Comparison of ENCODE assay signal across 22 cellular contexts in the genomic region with DNA sequence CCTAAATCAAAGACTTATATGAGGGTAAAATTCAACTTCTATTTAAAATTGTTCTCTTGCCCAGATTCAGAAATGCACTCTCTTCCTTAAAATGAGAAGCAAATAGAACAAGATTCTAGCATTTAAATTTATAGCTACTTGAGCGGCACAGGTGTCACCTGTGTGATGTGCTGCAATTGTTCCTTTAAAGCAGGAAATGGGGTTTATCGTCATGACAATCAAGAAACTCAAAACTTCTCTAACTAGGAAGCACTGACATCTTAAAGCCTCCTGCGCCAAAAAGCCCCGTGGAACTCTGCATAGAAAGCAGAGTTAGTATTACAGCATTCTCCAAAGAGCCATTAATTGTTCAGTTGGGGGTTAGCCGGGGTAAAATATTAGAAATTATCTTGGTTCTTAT. TPM values are rescaled to one million over a fixed set of nuclear protein-coding genes. Genes with fewer than 3 reads are reported as not detected.
A peak's percentile ranks its signal among the peaks of the same experiment; 100 is the strongest.
DNase-seq lines count a peak whose midpoint lies in the region; ATAC-seq and TF ChIP-seq lines count a peak whose summit lies in the region.
"Had no signal": no experiment of that assay in that cellular context is flagged by ENCODE, and none has a peak within 500 bp of the region (broad histone marks: within the 10 kb centered on the region; RNA-seq: fewer than 3 reads in every experiment).

No MANE protein-coding gene starts in this region.

- no peak overlapping the region for H3K4me3 ChIP-seq in BLaER1 treated with 17β-estradiol and CSF1 and Interleukin-3, amounts not matched to agents 10 nM and 100 nM
- no peak overlapping the region for H3K4me3 ChIP-seq in GM23338
- H3K4me3 ChIP-seq: A549, GM23248 had no signal

- no peak overlapping the region for H3K27ac ChIP-seq in BLaER1 treated with 17β-estradiol and CSF1 and Interleukin-3, amounts not matched to agents 10 nM and 100 nM
- H3K27ac ChIP-seq in GM23338 (ENCODE audit: low read depth), result no peak overlapping the region
- H3K27ac ChIP-seq: A549, GM23248 had no signal

- no peak overlapping the region for H2AFZ ChIP-seq in GM23338
- H2AFZ ChIP-seq: GM23248 had no signal

- TF ChIP-seq CTCF in GM23338 (conservative IDR thresholded peaks at IDR 0.05; ENCODE audit: low read depth in 2 of 2), result no peak

- H3K27me3 ChIP-seq in BLaER1 treated with 17β-estradiol and CSF1 and Interleukin-3, amounts not matched to agents 10 nM and 100 nM, result peaks cover 16 to 57% (median 20%) of the 10 kb centered on the region in 11 experiments; a peak in 21 of 22 replicates
- H3K27me3 ChIP-seq in GM23338 (ENCODE audit: insufficient read depth), result peaks cover 99% of the 10 kb centered on the region

- peak; percentile 5 for DNase-seq in GM23338 (ENCODE audit: low spot score)
- DNase-seq in germinal center (ENCODE audit: low spot score), result peak; percentile 7
- no peak for DNase-seq in memory B cell (ENCODE audit: low spot score in 2 of 2)
- no peak for DNase-seq in EL
- DNase-seq: 8988T; ACHN; AML-193; BE2C; C1 segment of cervical spinal cord; Calu3; CD4-positive, alpha-beta memory T cell; COR-L47; DND-41; GF-D8; GM23248; H9 had no signal

- H3K36me3 ChIP-seq in BLaER1 treated with 17β-estradiol and CSF1 and Interleukin-3, amounts not matched to agents 10 nM and 100 nM, result no peaks in the 10 kb centered on the region
- no peaks in the 10 kb centered on the region for H3K36me3 ChIP-seq in GM23338 (ENCODE audit: insufficient read depth)
- H3K36me3 ChIP-seq: BE2C had no signal

- H3K9me3 Mint-ChIP-seq in GM23338 (no peaks in the 10 kb centered on the region), memory B cell (peaks cover 2% of the 10 kb centered on the region)
- H3K9me3 Mint-ChIP-seq: H9 had no signal

- H3K79me2 ChIP-seq in GM23338 (replicated peaks; ENCODE audit: insufficient read depth), result no peaks in the 10 kb centered on the region

- H3F3A ChIP-seq in GM23338 (replicated peaks; ENCODE audit: low read depth), result no peaks in the 10 kb centered on the region

- H3K9me2 ChIP-seq in GM23338 (ENCODE audit: insufficient read depth), result no peaks in the 10 kb centered on the region

- no peak for ATAC-seq in GM23338
- ATAC-seq in memory B cell (ENCODE audit: low read depth), result peak; percentile 68
- no peak for ATAC-seq in GM19395 (IDR thresholded peaks at IDR 0.05; ENCODE audit: unreplicated experiment)
- ATAC-seq in GM18909 (IDR thresholded peaks at IDR 0.05; ENCODE audit: poor library complexity, unreplicated experiment), result no peak
- ATAC-seq: A549, HCT116 had no signal

- peaks cover 25% of the 10 kb centered on the region for H3K4me1 Mint-ChIP-seq in GM23338
- peaks cover 4% of the 10 kb centered on the region for H3K4me1 Mint-ChIP-seq in memory B cell

- H3K4me3 Mint-ChIP-seq in GM23338 (no peak overlapping the region), memory B cell (no peak overlapping the region)
- H3K4me3 Mint-ChIP-seq: CD4-positive, alpha-beta memory T cell; H9 had no signal

- H3K27ac Mint-ChIP-seq in GM23338 (no peak overlapping the region), memory B cell (no peak overlapping the region)
- H3K27ac Mint-ChIP-seq: CD4-positive, alpha-beta memory T cell; H9 had no signal

- H3K4me2 ChIP-seq in BLaER1 treated with 17β-estradiol and CSF1 and Interleukin-3, amounts not matched to agents 10 nM and 100 nM, result peak overlapping the region in 6 of 11 experiments; percentile 27 to 54 (median 45); a peak in 9 of 22 replicates
- H3K4me2 ChIP-seq in GM23338, result no peak overlapping the region
- H3K4me2 ChIP-seq: A549 had no signal

- no peaks in the 10 kb centered on the region for H4K20me1 ChIP-seq in BLaER1 treated with 17β-estradiol and CSF1 and Interleukin-3, amounts not matched to agents 10 nM and 100 nM
- no peaks in the 10 kb centered on the region; the same call in 1 of the 2 replicates for H4K20me1 ChIP-seq in GM23338 (replicated peaks; ENCODE audit: insufficient read depth)

- H3K27me3 Mint-ChIP-seq in GM23338 (ENCODE audit: insufficient read depth, low read depth, poor library complexity) (peaks cover 68% of the 10 kb centered on the region), memory B cell (peaks cover 9% of the 10 kb centered on the region)

- peaks cover 31 to 62% (median 44%) of the 10 kb centered on the region in 10 experiments for H3K4me1 ChIP-seq in BLaER1 treated with 17β-estradiol and CSF1 and Interleukin-3, amounts not matched to agents 10 nM and 100 nM
- peaks cover 18% of the 10 kb centered on the region for H3K4me1 ChIP-seq in GM23338 (ENCODE audit: insufficient read depth)
- H3K4me1 ChIP-seq: BE2C had no signal

- H3K9ac ChIP-seq in BLaER1 treated with 17β-estradiol and CSF1 and Interleukin-3, amounts not matched to agents 10 nM and 100 nM, result no peak overlapping the region
- H3K9ac ChIP-seq: GM23248 had no signal

- peaks cover 0 to under 1% (median 0%) of the 10 kb centered on the region in 11 experiments; a peak in 3 of 22 replicates for H3K9me3 ChIP-seq in BLaER1 treated with 17β-estradiol and CSF1 and Interleukin-3, amounts not matched to agents 10 nM and 100 nM (replicated peaks in 1 of 11)
- H3K9me3 ChIP-seq: A549, BE2C had no signal

- H3K36me3 Mint-ChIP-seq in GM23338 (ENCODE audit: low read depth) (no peaks in the 10 kb centered on the region), memory B cell (no peaks in the 10 kb centered on the region)
- H3K36me3 Mint-ChIP-seq: CD4-positive, alpha-beta memory T cell had no signal

TF ChIP-seq in GM23338, 12 proteins besides CTCF, POLR2A, EP300 and RAD21:
- TF ChIP-seq POLR2AphosphoS5 (IDR thresholded peaks at IDR 0.05; ENCODE audit: low read depth) (no peak), EZH2 (IDR thresholded peaks at IDR 0.05; ENCODE audit: low read depth, unreplicated experiment) (no peak), NANOG (IDR thresholded peaks at IDR 0.05; ENCODE audit: borderline replicate concordance) (no peak)
- TF ChIP-seq, protein P1, sequence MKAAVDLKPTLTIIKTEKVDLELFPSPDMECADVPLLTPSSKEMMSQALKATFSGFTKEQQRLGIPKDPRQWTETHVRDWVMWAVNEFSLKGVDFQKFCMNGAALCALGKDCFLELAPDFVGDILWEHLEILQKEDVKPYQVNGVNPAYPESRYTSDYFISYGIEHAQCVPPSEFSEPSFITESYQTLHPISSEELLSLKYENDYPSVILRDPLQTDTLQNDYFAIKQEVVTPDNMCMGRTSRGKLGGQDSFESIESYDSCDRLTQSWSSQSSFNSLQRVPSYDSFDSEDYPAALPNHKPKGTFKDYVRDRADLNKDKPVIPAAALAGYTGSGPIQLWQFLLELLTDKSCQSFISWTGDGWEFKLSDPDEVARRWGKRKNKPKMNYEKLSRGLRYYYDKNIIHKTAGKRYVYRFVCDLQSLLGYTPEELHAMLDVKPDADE (IDR thresholded peaks at IDR 0.05), result no peak
TF ChIP-seq in GM23338: peak in this region for 0.

RNA-seq across cellular contexts. Expression of a gene that starts 2.6 kb away (rescaled TPM):
- total RNA-seq in GM23338 (2014; rRNA removed; shearing (Covaris generic)), result 0.80 and 0.93 TPM in 2 replicates
- polyA plus RNA-seq in GM23338 (2016; fragmentation: Nextera tagmentation; extraction: Ambion mirVana), result 0.16 and 0.29 TPM in 2 replicates
- total RNA-seq: CD4-positive, alpha-beta memory T cell; G401; GM23248; H9 had no signal
- polyA plus RNA-seq: A549; CD4-positive, alpha-beta memory T cell; GM23248 had no signal

Comparison
In these comparisons a context has a peak if more than half of its experiments do, and no peak if none do; other contexts are left out.
1. DNase-seq: peak in GM23338 (single experiment) and germinal center (single experiment); none in memory B cell (0 of 2) and EL (single experiment).